ENCODE assay signal across 20 cellular contexts in the genomic region with DNA sequence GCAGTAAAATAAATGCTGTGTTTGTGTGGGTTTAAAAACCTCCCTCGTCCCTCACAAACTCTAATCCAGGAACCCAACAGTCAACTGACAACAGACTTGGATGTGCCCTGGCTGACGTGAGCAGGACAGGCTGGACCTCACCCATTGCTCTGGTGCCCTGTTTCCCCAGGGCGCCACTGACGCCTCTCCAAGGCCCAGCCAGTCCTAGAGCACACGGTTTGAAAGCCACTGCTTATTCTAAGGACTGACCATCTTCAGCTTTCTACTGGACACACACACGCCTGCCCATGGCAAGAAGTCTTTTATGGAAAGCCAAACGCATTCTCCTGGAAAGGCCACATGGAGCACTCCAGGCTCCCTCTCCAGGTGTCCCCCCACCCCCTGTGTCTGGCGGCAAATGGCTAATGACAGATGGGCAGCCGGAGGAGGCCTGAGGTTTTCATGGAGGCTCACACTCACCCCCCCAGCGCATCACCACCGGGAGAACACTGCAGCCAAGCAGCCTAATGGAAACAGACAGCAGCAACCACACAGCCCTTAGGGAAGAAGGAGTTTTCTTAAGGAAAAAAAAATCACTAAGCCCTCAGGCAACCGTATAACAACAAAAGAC.
A peak's percentile ranks its signal among the peaks of the same experiment; 100 is the strongest.
DNase-seq lines count a peak whose midpoint lies in the region; ATAC-seq, FAIRE-seq and TF ChIP-seq lines count a peak whose summit lies in the region.
"Had no signal": no experiment of that assay in that cellular context is flagged by ENCODE, and none has a peak within 500 bp of the region (broad histone marks: within the 10 kb centered on the region; RNA-seq: fewer than 3 reads in every experiment).

No MANE protein-coding gene starts in this region.

- peaks cover 100% of the 10 kb centered on the region for H3K79me2 ChIP-seq in mammary epithelial cell (ENCODE audit: insufficient read depth, low read length)

- peaks cover 46% of the 10 kb centered on the region for H3K4me1 Mint-ChIP-seq in Caco-2 (ENCODE audit: low read depth, unreplicated experiment)

- BruUV-seq in Caco-2 (replicated peaks; lab: Mats Ljungman, UMichigan) (no TSS peak), mammary epithelial cell (replicated peaks; lab: Mats Ljungman, UMichigan) (no TSS peak)

- H3K27ac Mint-ChIP-seq in Caco-2 (ENCODE audit: unreplicated experiment) = peak overlapping the region; percentile 20
- H3K27ac Mint-ChIP-seq: HFFc6 had no signal

- H3K4me3 ChIP-seq in Caco-2 (ENCODE audit: low read depth, low read length) (no peak overlapping the region), mammary epithelial cell (replicated peaks in 1 of 3; ENCODE audit: insufficient read depth in 1 of 3, low read depth in 2 of 3, low read length in 3 of 3) (no peak overlapping the region), left lung (no peak overlapping the region)
- H3K4me3 ChIP-seq: PC-9 had no signal

- no peak overlapping the region for H3K27ac ChIP-seq in mammary epithelial cell (ENCODE audit: insufficient read depth, low read depth, low read length)
- no peak overlapping the region for H3K27ac ChIP-seq in left lung
- H3K27ac ChIP-seq: C4-2B, PC-9 had no signal

- no peak overlapping the region for H3K4me2 ChIP-seq in mammary epithelial cell (ENCODE audit: insufficient read depth, low read depth, low read length)
- H3K4me2 ChIP-seq: PC-9, SK-N-SH had no signal

- peaks cover 31% of the 10 kb centered on the region for H3K36me3 Mint-ChIP-seq in Caco-2 (ENCODE audit: insufficient read depth, unreplicated experiment)

- POLR2A ChIA-PET in Caco-2 (lab: Charles Lee) = no interaction called here

- intact Hi-C loops in Caco-2 (cut with micrococcal nuclease; ENCODE audit: unreplicated experiment) = no loop called here
- intact Hi-C loops in mammary epithelial cell (cut with micrococcal nuclease) = no loop called here
- intact Hi-C loops in left lung (cut with DNase I) = no loop called here

- WGBS in mammary epithelial cell (ENCODE audit: low coverage, missing lambda C conversion rate) = 96% methylated on average over 7 of the region's 12 CpGs

- CTCF ChIA-PET in Caco-2 (lab: Charles Lee) = no interaction called here
- CTCF ChIA-PET in mammary epithelial cell (lab: Charles Lee; ENCODE audit: low non-redundant PET) = no interaction called here

- TF ChIP-seq CTCF in Caco-2 (IDR thresholded peaks at IDR 0.05; ENCODE audit: insufficient read depth in 1 of 2, low read depth in 1 of 2, low read length in 1 of 2, severe bottlenecking in 1 of 2, unreplicated experiment in 1 of 2) (no peak), mammary epithelial cell (conservative IDR thresholded peaks at IDR 0.05 in 1 of 2, IDR thresholded peaks at IDR 0.05 in 1 of 2; ENCODE audit: extremely low read depth in 1 of 2, insufficient read depth in 1 of 2, low read depth in 1 of 2, low read length in 2 of 2) (no peak), left lung (IDR thresholded peaks at IDR 0.05) (no peak)

- dilution Hi-C loops in mammary epithelial cell (cut with HindIII; ENCODE audit: low sequenced_read_pairs) = no loop called here

- H3K4me1 ChIP-seq in Caco-2 = peaks cover 55% of the 10 kb centered on the region
- peaks cover 3% of the 10 kb centered on the region for H3K4me1 ChIP-seq in mammary epithelial cell (ENCODE audit: insufficient read depth, low read length)
- H3K4me1 ChIP-seq in left lung = no peaks in the 10 kb centered on the region

- no peaks in the 10 kb centered on the region; the same call in 1 of the 2 replicates for H3K9me3 ChIP-seq in Caco-2
- no peaks in the 10 kb centered on the region for H3K9me3 ChIP-seq in mammary epithelial cell (replicated peaks; ENCODE audit: insufficient read depth, low read length)
- no peaks in the 10 kb centered on the region for H3K9me3 ChIP-seq in left lung
- H3K9me3 ChIP-seq: SK-N-SH had no signal

- no peak overlapping the region for H3K4me3 Mint-ChIP-seq in Caco-2 (ENCODE audit: unreplicated experiment)
- H3K4me3 Mint-ChIP-seq: HFFc6 had no signal

- no peak for ATAC-seq in left lung
- ATAC-seq: Right ventricle myocardium inferior had no signal

- H3K36me3 ChIP-seq in Caco-2 (ENCODE audit: control insufficient read depth, insufficient read depth, low read length) (no peaks in the 10 kb centered on the region), mammary epithelial cell (ENCODE audit: insufficient read depth, low read length) (peaks cover 2% of the 10 kb centered on the region), left lung (no peaks in the 10 kb centered on the region)

- peak; percentile 52 for FAIRE-seq in HTR-8/SVneo (lab: Jason Lieb, UNC)
- FAIRE-seq: A204.1 had no signal

- H3K27me3 Mint-ChIP-seq in Caco-2 (ENCODE audit: insufficient read depth, unreplicated experiment) = no peaks in the 10 kb centered on the region

- H3K27me3 ChIP-seq in Caco-2 (replicated peaks; ENCODE audit: control insufficient read depth, insufficient read depth, low read length) (no peaks in the 10 kb centered on the region), mammary epithelial cell (ENCODE audit: insufficient read depth, low read length) (no peaks in the 10 kb centered on the region), left lung (no peaks in the 10 kb centered on the region)

- DNase-seq in Caco-2 (no peak), HTR-8/SVneo (ENCODE audit: insufficient read length, low spot score) (no peak), NCI-H69 (lab: John Stamatoyannopoulos, UW) (peak; percentile 84), myocyte (ENCODE audit: low read depth) (peak; percentile 37), mammary epithelial cell (no peak), NCI-H1436 (lab: John Stamatoyannopoulos, UW) (no peak), left lung (no peak), SW 1271 (lab: John Stamatoyannopoulos, UW) (no peak)
- DNase-seq: DND-41, GOT3, HFFc6, KBM-7, NCI-H1048, NCI-H1930, NCI-H510A treated with DMSO at 0.1 percent for 48 hours, PC-9, SK-N-SH had no signal

- no peaks in the 10 kb centered on the region for H3K9me3 Mint-ChIP-seq in Caco-2 (ENCODE audit: unreplicated experiment)
- H3K9me3 Mint-ChIP-seq: HFFc6 had no signal

- in situ Hi-C loops in mammary epithelial cell (cut with MboI; ENCODE audit: low sequenced_read_pairs in 2 of 2) = no loop called here

- peaks cover 4% of the 10 kb centered on the region for H4K20me1 ChIP-seq in mammary epithelial cell (ENCODE audit: insufficient read depth, low read length)

- H2AFZ ChIP-seq in mammary epithelial cell (ENCODE audit: low read depth, low read length) = no peak overlapping the region
- H2AFZ ChIP-seq: PC-9 had no signal

- H3K9ac ChIP-seq in mammary epithelial cell (ENCODE audit: insufficient read depth, low read length) = no peak overlapping the region
- H3K9ac ChIP-seq: SK-N-SH had no signal

Comparison
In these comparisons a context has a peak if more than half of its experiments do, and no peak if none do; other contexts are left out.
1. DNase-seq: peak in NCI-H69 (single experiment) and myocyte (single experiment); none in Caco-2 (0 of 2), HTR-8/SVneo (single experiment), mammary epithelial cell (single experiment), NCI-H1436 (single experiment), left lung (0 of 2) and SW 1271 (0 of 2).